15 cellular contexts compared by ENCODE assay signal in the genomic region with DNA sequence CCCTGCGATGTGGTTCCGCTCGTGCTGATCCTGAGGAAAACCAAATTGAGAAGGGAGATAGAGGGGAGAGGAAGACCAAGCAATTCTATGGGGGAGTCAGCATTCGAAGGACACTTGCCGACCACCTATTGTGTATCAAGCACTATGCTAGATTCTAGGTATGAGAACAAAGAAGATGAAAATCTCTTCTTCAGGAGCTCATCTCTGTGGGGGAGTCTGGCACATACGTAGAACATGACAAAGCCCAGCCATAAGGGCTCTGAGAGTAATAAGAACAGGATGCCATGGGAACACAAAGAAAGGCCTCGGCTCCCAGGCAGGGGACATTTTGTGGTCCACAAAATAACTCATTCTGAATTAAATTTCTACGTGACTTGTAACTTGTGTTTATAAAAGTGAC.
DNase-seq lines count a peak whose midpoint lies in the region; ATAC-seq and TF ChIP-seq lines count a peak whose summit lies in the region.
"Had no signal": no experiment of that assay in that cellular context is flagged by ENCODE, and none has a peak within 500 bp of the region (broad histone marks: within the 10 kb centered on the region; RNA-seq: fewer than 3 reads in every experiment).

No MANE protein-coding gene starts in this region.

- H3K4me2 ChIP-seq in trophoblast cell (ENCODE audit: low read length) = no peak overlapping the region
- H3K4me2 ChIP-seq: BLaER1 had no signal

- H3K4ac ChIP-seq in trophoblast cell (ENCODE audit: low read depth, low read length) = no peak overlapping the region

- H3K4me3 ChIP-seq in heart left ventricle (no peak overlapping the region), gastroesophageal sphincter (no peak overlapping the region), trophoblast cell (ENCODE audit: low read depth, low read length) (no peak overlapping the region)
- H3K4me3 ChIP-seq: BLaER1, HAP-1 had no signal

- H2BK120ac ChIP-seq in trophoblast cell (ENCODE audit: insufficient read depth, low read length, poor library complexity) = no peak overlapping the region

- no peak overlapping the region for H2BK12ac ChIP-seq in trophoblast cell (ENCODE audit: low read length)

- no peak overlapping the region for H3K4me3 Mint-ChIP-seq in Calu3 (ENCODE audit: low read depth, unreplicated experiment)
- H3K4me3 Mint-ChIP-seq: CD8-positive, alpha-beta memory T cell had no signal

- H3K4me1 ChIP-seq in heart left ventricle (peaks cover 0 to 32% (median 3%) of the 10 kb centered on the region in 12 donors), gastroesophageal sphincter (peaks cover 8 to 50% (median 8%) of the 10 kb centered on the region in 3 donors), trophoblast cell (ENCODE audit: control insufficient read depth in 1 of 2, insufficient read depth in 2 of 2, low read length in 2 of 2) (peaks cover 13 to 16% of the 10 kb centered on the region in 2 experiments)
- H3K4me1 ChIP-seq: BLaER1, HAP-1 had no signal

- H4K12ac ChIP-seq in trophoblast cell (ENCODE audit: low read depth, low read length) = no peak overlapping the region

- peaks cover 19% of the 10 kb centered on the region for H3K4me1 Mint-ChIP-seq in Calu3 (ENCODE audit: low read depth, unreplicated experiment)
- H3K4me1 Mint-ChIP-seq: CD8-positive, alpha-beta memory T cell had no signal

- TF ChIP-seq EP300 in gastroesophageal sphincter (IDR thresholded peaks at IDR 0.05) = no peak

- no peak overlapping the region for H3K9ac ChIP-seq in trophoblast cell (ENCODE audit: low read length)
- H3K9ac ChIP-seq: BLaER1 had no signal

- H3K18ac ChIP-seq in trophoblast cell (ENCODE audit: low read length) = peak overlapping the region; percentile 10

- H3K79me1 ChIP-seq in trophoblast cell (ENCODE audit: low read length) = peaks cover 9% of the 10 kb centered on the region

- H3K27ac ChIP-seq in heart left ventricle (peak overlapping the region in 8 of 12 donors; percentile 28 to 77 (median 48)), gastroesophageal sphincter (peak overlapping the region; percentile 69 to 83 (median 82)), trophoblast cell (ENCODE audit: low read depth, low read length) (no peak overlapping the region)
- H3K27ac ChIP-seq: BLaER1 had no signal

- H3K36me3 ChIP-seq in heart left ventricle = peaks cover 0 to 93% (median 68%) of the 10 kb centered on the region in 9 donors
- peaks cover 6 to 85% of the 10 kb centered on the region in 2 donors for H3K36me3 ChIP-seq in gastroesophageal sphincter
- H3K36me3 ChIP-seq in trophoblast cell (ENCODE audit: control insufficient read depth in 1 of 2, insufficient read depth in 2 of 2, low read length in 2 of 2) = peaks cover 30 to 61% of the 10 kb centered on the region in 2 experiments
- H3K36me3 ChIP-seq: BLaER1 had no signal

- no peaks in the 10 kb centered on the region for H3K27me3 Mint-ChIP-seq in Calu3 (ENCODE audit: unreplicated experiment)

- H3K9me3 ChIP-seq in heart left ventricle (no peaks in the 10 kb centered on the region), gastroesophageal sphincter (no peaks in the 10 kb centered on the region), trophoblast cell (ENCODE audit: insufficient read depth, low read depth, low read length) (no peaks in the 10 kb centered on the region)
- H3K9me3 ChIP-seq: BLaER1, Caco-2, HAP-1 had no signal

- no peak overlapping the region for H4K91ac ChIP-seq in trophoblast cell (ENCODE audit: low read depth, low read length)

- no peak overlapping the region for H2AK5ac ChIP-seq in trophoblast cell (ENCODE audit: low read length)

- H3K27ac Mint-ChIP-seq in Calu3 (ENCODE audit: unreplicated experiment) = no peak overlapping the region
- H3K27ac Mint-ChIP-seq: CD8-positive, alpha-beta memory T cell had no signal

- CTCF ChIA-PET in Calu3 (lab: Charles Lee) = no interaction called here

- WGBS in heart left ventricle, 4 donors = 95% methylated on average over 8 of the region's 8 CpGs
- WGBS in gastroesophageal sphincter (ENCODE audit: low coverage in 1 of 2), 2 donors = 94 to 96% methylated on average over 7 to 8 of the region's 8 CpGs
- WGBS in trophoblast cell (ENCODE audit: extremely low coverage, insufficient coverage, insufficient read length) = no CpG with 5 or more reads among the region's 8 CpGs

- no TSS peak for BruUV-seq in Calu3 (replicated peaks; lab: Mats Ljungman, UMichigan)

- intact Hi-C loops in heart left ventricle (cut with DNase I) = loop anchor here in 5 of 10 donors (5.0 to 10.0 kb wide), 2 partner anchors 84 to 86 kb away; partner anchors contain the start of gene WLS (in 5 of the 5)
- intact Hi-C loops in left ventricle myocardium superior (cut with micrococcal nuclease) = no loop called here
- intact Hi-C loops in Calu3 (cut with micrococcal nuclease; ENCODE audit: unreplicated experiment) = no loop called here

- H3K79me2 ChIP-seq in trophoblast cell (ENCODE audit: control insufficient read depth, insufficient read depth, low read length, poor library complexity) = peaks cover 3% of the 10 kb centered on the region

- DNase-seq in heart left ventricle (no peak), left ventricle myocardium superior (no peak), trophoblast cell (no peak), Calu3 (no peak), NCI-H82 treated with DMSO at 0.1 percent for 48 hours (lab: John Stamatoyannopoulos, UW; ENCODE audit: unreplicated experiment) (no peak)
- no peak for DNase-seq in activated CD8-positive, alpha-beta memory T cell treated with anti-CD3 and anti-CD28 coated beads for 24 hours
- DNase-seq: 8988T; AML-193; Caco-2; CD8-positive, alpha-beta memory T cell; DMS53; GF-D8 had no signal

- no peak overlapping the region for H2AFZ ChIP-seq in trophoblast cell (ENCODE audit: insufficient read depth, low read length, poor library complexity)

- H3K27me3 ChIP-seq in heart left ventricle (no peaks in the 10 kb centered on the region), gastroesophageal sphincter (no peaks in the 10 kb centered on the region), trophoblast cell (ENCODE audit: insufficient read depth, low read length) (no peaks in the 10 kb centered on the region)
- H3K27me3 ChIP-seq: BLaER1 had no signal

- no peak for ATAC-seq in heart left ventricle
- no peak for ATAC-seq in left ventricle myocardium superior
- no peak for ATAC-seq in gastroesophageal sphincter

- no peak overlapping the region for H4K8ac ChIP-seq in trophoblast cell (ENCODE audit: low read depth, low read length)

- no peak overlapping the region for H3K23ac ChIP-seq in trophoblast cell (ENCODE audit: low read length)

- peaks cover 6% of the 10 kb centered on the region for H3K36me3 Mint-ChIP-seq in Calu3 (ENCODE audit: insufficient read depth, unreplicated experiment)
- H3K36me3 Mint-ChIP-seq: CD8-positive, alpha-beta memory T cell had no signal

- TF ChIP-seq POLR2A in heart left ventricle (IDR thresholded peaks at IDR 0.05) (no peak), gastroesophageal sphincter (IDR thresholded peaks at IDR 0.05) (no peak)

- H2BK5ac ChIP-seq in trophoblast cell (ENCODE audit: low read depth, low read length, poor library complexity) = no peak overlapping the region

- H3K9me3 Mint-ChIP-seq in Calu3 (ENCODE audit: low read depth, unreplicated experiment) = no peaks in the 10 kb centered on the region

- TF ChIP-seq CTCF in heart left ventricle (IDR thresholded peaks at IDR 0.05) (no peak), gastroesophageal sphincter (IDR thresholded peaks at IDR 0.05) (no peak), Calu3 (IDR thresholded peaks at IDR 0.05; ENCODE audit: unreplicated experiment) (no peak)

- no peak overlapping the region for H3K14ac ChIP-seq in trophoblast cell (ENCODE audit: low read length)
